In the genomic region with DNA sequence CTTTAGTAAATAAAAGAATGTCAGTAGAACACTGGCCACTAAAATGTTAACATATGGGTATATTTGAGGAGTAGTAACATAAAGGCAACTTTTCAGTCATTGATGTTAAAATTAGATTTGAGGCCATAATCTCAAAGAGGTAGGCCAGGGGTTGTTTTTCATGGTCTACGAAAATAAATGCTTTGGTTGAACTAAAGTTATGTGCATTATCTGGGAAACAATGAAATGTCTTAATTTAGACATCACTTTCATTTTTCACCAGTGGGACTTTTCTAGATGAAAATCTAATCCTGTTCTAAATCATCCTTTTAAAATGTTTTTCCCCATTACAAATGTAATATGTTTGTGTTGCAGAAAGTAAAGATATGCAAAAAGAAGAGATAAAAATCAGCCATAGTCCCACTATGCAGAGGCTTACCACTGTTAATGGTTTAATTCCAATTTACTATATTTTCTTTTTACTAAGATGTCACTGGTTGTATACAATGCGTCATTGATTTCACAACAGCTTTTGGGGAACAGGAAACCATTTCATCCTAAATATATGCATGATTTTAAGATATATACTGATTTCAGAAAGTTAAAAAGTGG, we compare ENCODE assay signal across 14 cellular contexts.
A peak's percentile ranks its signal among the peaks of the same experiment; 100 is the strongest.
DNase-seq lines count a peak whose midpoint lies in the region; ATAC-seq and TF ChIP-seq lines count a peak whose summit lies in the region.
"Had no signal": no experiment of that assay in that cellular context is flagged by ENCODE, and none has a peak within 500 bp of the region (broad histone marks: within the 10 kb centered on the region; RNA-seq: fewer than 3 reads in every experiment).

No MANE protein-coding gene starts in this region.

- H3K9me3 ChIP-seq in neuronal stem cell (replicated peaks in 1 of 2; ENCODE audit: control insufficient read depth in 2 of 2, insufficient read depth in 1 of 2, low read depth in 1 of 2, low read length in 2 of 2): no peaks in the 10 kb centered on the region
- H3K9me3 ChIP-seq in neural progenitor cell (ENCODE audit: low read depth): no peaks in the 10 kb centered on the region
- H3K9me3 ChIP-seq: lower lobe of right lung, right atrium auricular region had no signal

- H3K14ac ChIP-seq in neuronal stem cell (ENCODE audit: low read length): no peak overlapping the region

- H2AFZ ChIP-seq in neuronal stem cell (ENCODE audit: low read length) (no peak overlapping the region), neural progenitor cell (replicated peaks) (no peak overlapping the region)

- no peak overlapping the region for H2BK120ac ChIP-seq in neuronal stem cell (ENCODE audit: low read depth, low read length)

- intact Hi-C loops in activated naive CD4-positive, alpha-beta T cell treated with anti-CD3 and anti-CD28 coated beads for 36 hours (cut with micrococcal nuclease): loop anchor here (1.0 kb wide), 6 partner anchors 11 to 61 kb away; no protein-coding TSS in a partner anchor

- CTCF ChIA-PET in activated naive CD4-positive, alpha-beta T cell treated with anti-CD3 and anti-CD28 coated beads for 36 hours (lab: Charles Lee): no interaction called here
- CTCF ChIA-PET in activated CD4-positive, alpha-beta memory T cell treated with anti-CD3 and anti-CD28 coated beads, Interleukin-2, amount 10 ng/mL, durations not matched to agents 7 days and 5 days (lab: Charles Lee): interaction anchor here (1.7 kb wide), 1 partner anchor 69 kb away, joined by 3 read pairs; no protein-coding TSS in a partner anchor

- POLR2A ChIA-PET in activated CD4-positive, alpha-beta memory T cell treated with anti-CD3 and anti-CD28 coated beads, Interleukin-2, amount 10 ng/mL, durations not matched to agents 7 days and 5 days (lab: Charles Lee): interaction anchor here (0.6 to 2.2 kb wide), 4 partner anchors 27 to 82 kb away, joined by 3 to 9 read pairs (median 4); no protein-coding TSS in a partner anchor

- H3K9me3 Mint-ChIP-seq in activated naive CD4-positive, alpha-beta T cell treated with anti-CD3 and anti-CD28 coated beads for 36 hours: no peaks in the 10 kb centered on the region
- no peaks in the 10 kb centered on the region for H3K9me3 Mint-ChIP-seq in activated CD4-positive, alpha-beta memory T cell treated with anti-CD3 and anti-CD28 coated beads, Interleukin-2, amount 10 ng/mL, durations not matched to agents 7 days and 5 days
- no peaks in the 10 kb centered on the region for H3K9me3 Mint-ChIP-seq in stimulated activated memory B cell treated with anti-CD40 and anti-IgM and Interleukin-4, amounts not matched to agents 10 μg/mL and 1 μg/mL and 100 μg/mL, for 72 hours
- no peaks in the 10 kb centered on the region for H3K9me3 Mint-ChIP-seq in neural progenitor cell
- H3K9me3 Mint-ChIP-seq: neural crest cell had no signal

- H3F3A ChIP-seq in neural progenitor cell (ENCODE audit: low read depth): no peaks in the 10 kb centered on the region

- no peak overlapping the region for H3K23ac ChIP-seq in neuronal stem cell (ENCODE audit: low read depth, low read length, poor library complexity)

- H3K27me3 ChIP-seq in neuronal stem cell (ENCODE audit: control insufficient read depth in 3 of 3, insufficient read depth in 3 of 3, low read depth in 1 of 3, low read length in 3 of 3): no peaks in the 10 kb centered on the region
- H3K27me3 ChIP-seq in neural progenitor cell: no peaks in the 10 kb centered on the region
- H3K27me3 ChIP-seq: foreskin keratinocyte, right atrium auricular region had no signal

- H3K4ac ChIP-seq in neuronal stem cell (ENCODE audit: low read length): no peak overlapping the region

- H3K4me1 Mint-ChIP-seq in activated naive CD4-positive, alpha-beta T cell treated with anti-CD3 and anti-CD28 coated beads for 36 hours (ENCODE audit: low read depth): peaks cover 93% of the 10 kb centered on the region
- H3K4me1 Mint-ChIP-seq in activated CD4-positive, alpha-beta memory T cell treated with anti-CD3 and anti-CD28 coated beads, Interleukin-2, amount 10 ng/mL, durations not matched to agents 7 days and 5 days: peaks cover 94% of the 10 kb centered on the region
- H3K4me1 Mint-ChIP-seq in stimulated activated memory B cell treated with anti-CD40 and anti-IgM and Interleukin-4, amounts not matched to agents 10 μg/mL and 1 μg/mL and 100 μg/mL, for 72 hours: peaks cover 73% of the 10 kb centered on the region
- peaks cover 2% of the 10 kb centered on the region for H3K4me1 Mint-ChIP-seq in neural progenitor cell

- no peak overlapping the region for H3K4me3 Mint-ChIP-seq in activated naive CD4-positive, alpha-beta T cell treated with anti-CD3 and anti-CD28 coated beads for 36 hours
- no peak overlapping the region for H3K4me3 Mint-ChIP-seq in activated CD4-positive, alpha-beta memory T cell treated with anti-CD3 and anti-CD28 coated beads, Interleukin-2, amount 10 ng/mL, durations not matched to agents 7 days and 5 days
- H3K4me3 Mint-ChIP-seq in stimulated activated memory B cell treated with anti-CD40 and anti-IgM and Interleukin-4, amounts not matched to agents 10 μg/mL and 1 μg/mL and 100 μg/mL, for 72 hours: no peak overlapping the region
- no peak overlapping the region for H3K4me3 Mint-ChIP-seq in neural progenitor cell
- H3K4me3 Mint-ChIP-seq: neural crest cell had no signal

- H3K9ac ChIP-seq in neuronal stem cell (ENCODE audit: low read depth, low read length, poor library complexity): no peak overlapping the region
- H3K9ac ChIP-seq in neural progenitor cell: no peak overlapping the region

- no peaks in the 10 kb centered on the region for H4K20me1 ChIP-seq in neural progenitor cell (ENCODE audit: low read depth)

- no peak overlapping the region for H4K91ac ChIP-seq in neuronal stem cell (ENCODE audit: low read depth, low read length, poor library complexity)

- H3K4me3 ChIP-seq in neuronal stem cell (ENCODE audit: low read length in 2 of 2): no peak overlapping the region
- H3K4me3 ChIP-seq in neural progenitor cell: no peak overlapping the region
- H3K4me3 ChIP-seq: lower lobe of right lung, right atrium auricular region had no signal

- H3K27ac ChIP-seq in neuronal stem cell (replicated peaks; ENCODE audit: low read length): no peak overlapping the region
- no peak overlapping the region for H3K27ac ChIP-seq in neural progenitor cell
- H3K27ac ChIP-seq: foreskin keratinocyte, lower lobe of right lung, right atrium auricular region had no signal

- H2BK5ac ChIP-seq in neuronal stem cell (ENCODE audit: low read length): no peak overlapping the region

- H3K36me3 Mint-ChIP-seq in activated naive CD4-positive, alpha-beta T cell treated with anti-CD3 and anti-CD28 coated beads for 36 hours (ENCODE audit: low read depth): peaks cover 81% of the 10 kb centered on the region
- peaks cover 75% of the 10 kb centered on the region for H3K36me3 Mint-ChIP-seq in activated CD4-positive, alpha-beta memory T cell treated with anti-CD3 and anti-CD28 coated beads, Interleukin-2, amount 10 ng/mL, durations not matched to agents 7 days and 5 days (ENCODE audit: low read depth)
- H3K36me3 Mint-ChIP-seq in stimulated activated memory B cell treated with anti-CD40 and anti-IgM and Interleukin-4, amounts not matched to agents 10 μg/mL and 1 μg/mL and 100 μg/mL, for 72 hours: peaks cover 73% of the 10 kb centered on the region
- H3K36me3 Mint-ChIP-seq in neural progenitor cell: no peaks in the 10 kb centered on the region

- no peak overlapping the region for H2AK5ac ChIP-seq in neuronal stem cell (ENCODE audit: low read depth, low read length)

- H3K79me2 ChIP-seq in neural progenitor cell (ENCODE audit: low read depth): no peaks in the 10 kb centered on the region

- H3K27me3 Mint-ChIP-seq in activated naive CD4-positive, alpha-beta T cell treated with anti-CD3 and anti-CD28 coated beads for 36 hours (ENCODE audit: low read depth): no peaks in the 10 kb centered on the region
- H3K27me3 Mint-ChIP-seq in activated CD4-positive, alpha-beta memory T cell treated with anti-CD3 and anti-CD28 coated beads, Interleukin-2, amount 10 ng/mL, durations not matched to agents 7 days and 5 days: no peaks in the 10 kb centered on the region
- H3K27me3 Mint-ChIP-seq in stimulated activated memory B cell treated with anti-CD40 and anti-IgM and Interleukin-4, amounts not matched to agents 10 μg/mL and 1 μg/mL and 100 μg/mL, for 72 hours: no peaks in the 10 kb centered on the region
- H3K27me3 Mint-ChIP-seq in neural progenitor cell (ENCODE audit: insufficient read depth, low read depth): no peaks in the 10 kb centered on the region
- H3K27me3 Mint-ChIP-seq: type B pancreatic cell had no signal

- TF ChIP-seq CTCF in neural progenitor cell (IDR thresholded peaks at IDR 0.05): no peak

- peak overlapping the region; percentile 87 for H3K27ac Mint-ChIP-seq in activated naive CD4-positive, alpha-beta T cell treated with anti-CD3 and anti-CD28 coated beads for 36 hours
- peak overlapping the region; percentile 37 for H3K27ac Mint-ChIP-seq in activated CD4-positive, alpha-beta memory T cell treated with anti-CD3 and anti-CD28 coated beads, Interleukin-2, amount 10 ng/mL, durations not matched to agents 7 days and 5 days
- H3K27ac Mint-ChIP-seq in stimulated activated memory B cell treated with anti-CD40 and anti-IgM and Interleukin-4, amounts not matched to agents 10 μg/mL and 1 μg/mL and 100 μg/mL, for 72 hours: peak overlapping the region; percentile 53
- H3K27ac Mint-ChIP-seq in neural progenitor cell: no peak overlapping the region
- H3K27ac Mint-ChIP-seq: type B pancreatic cell had no signal

- no peak overlapping the region for H4K8ac ChIP-seq in neuronal stem cell (ENCODE audit: low read depth, low read length)

- peak; percentile 28 for ATAC-seq in HG02870 (IDR thresholded peaks at IDR 0.05; ENCODE audit: unreplicated experiment)
- ATAC-seq in stimulated activated memory B cell treated with anti-CD40 and anti-IgM and Interleukin-4, amounts not matched to agents 10 μg/mL and 1 μg/mL and 100 μg/mL, for 72 hours: no peak
- ATAC-seq in GM21528 (IDR thresholded peaks at IDR 0.05; ENCODE audit: low FRiP score, unreplicated experiment): no peak
- ATAC-seq: foreskin keratinocyte, lower lobe of right lung had no signal

- WGBS in neuronal stem cell (ENCODE audit: extremely low coverage in 2 of 2, insufficient read length in 2 of 2, insufficient replicate concordance in 1 of 2), 2 donors: no CpG with 5 or more reads among the region's 2 CpGs

- H3K18ac ChIP-seq in neuronal stem cell (ENCODE audit: low read length): no peak overlapping the region

- DNase-seq in activated naive CD4-positive, alpha-beta T cell treated with anti-CD3 and anti-CD28 coated beads for 36 hours: no peak
- no peak for DNase-seq in activated naive CD4-positive, alpha-beta T cell treated with Interleukin-2 at 50 U/mL for 16 hours
- no peak for DNase-seq in activated CD4-positive, alpha-beta memory T cell treated with anti-CD3 and anti-CD28 coated beads, Interleukin-2, amount 10 ng/mL, durations not matched to agents 7 days and 5 days
- DNase-seq in neuronal stem cell (ENCODE audit: low spot score) (no peak), neural progenitor cell (ENCODE audit: low spot score) (no peak)
- DNase-seq: foreskin keratinocyte, lower lobe of right lung, NCI-H1105 had no signal

- H3K36me3 ChIP-seq in neuronal stem cell (replicated peaks in 1 of 2; ENCODE audit: control insufficient read depth in 2 of 2, insufficient read depth in 2 of 2, low read length in 2 of 2): no peaks in the 10 kb centered on the region
- H3K36me3 ChIP-seq in neural progenitor cell: no peaks in the 10 kb centered on the region
- H3K36me3 ChIP-seq: lower lobe of right lung, right atrium auricular region had no signal

- H3K4me2 ChIP-seq in neuronal stem cell (ENCODE audit: insufficient read depth, low read length, poor library complexity, severe bottlenecking): no peak overlapping the region
- H3K4me2 ChIP-seq in neural progenitor cell: no peak overlapping the region

- no peak overlapping the region for H2BK15ac ChIP-seq in neuronal stem cell (ENCODE audit: low read length)

- H3K4me1 ChIP-seq in neuronal stem cell (ENCODE audit: control insufficient read depth in 2 of 2, insufficient read depth in 1 of 2, low read depth in 1 of 2, low read length in 2 of 2): no peaks in the 10 kb centered on the region
- H3K4me1 ChIP-seq in neural progenitor cell: no peaks in the 10 kb centered on the region
- H3K4me1 ChIP-seq: foreskin keratinocyte had no signal

- no peak overlapping the region for H2BK12ac ChIP-seq in neuronal stem cell (ENCODE audit: low read length)

- H3K79me1 ChIP-seq in neuronal stem cell (ENCODE audit: low read depth, low read length): no peaks in the 10 kb centered on the region
